Comparison of ENCODE assay signal across 8 cellular contexts in genomic region chr10:80498833-80499671, GRCh38. TPM values are rescaled to one million over a fixed set of nuclear protein-coding genes. Genes with fewer than 3 reads are reported as not detected.
DNase-seq lines count a peak whose midpoint lies in the region; ATAC-seq and TF ChIP-seq lines count a peak whose summit lies in the region.

No MANE protein-coding gene starts in this region.

- H4K91ac ChIP-seq in mesenchymal stem cell (ENCODE audit: low read length): peak overlapping the region; percentile 95

- H3K9me3 Mint-ChIP-seq in CD4-positive, alpha-beta T cell: no peaks in the 10 kb centered on the region

- peaks cover 91% of the 10 kb centered on the region for H3K4me1 ChIP-seq in effector memory CD4-positive, alpha-beta T cell (ENCODE audit: control insufficient read depth, insufficient read depth, low read length, poor library complexity, severe bottlenecking)
- peaks cover 61% of the 10 kb centered on the region for H3K4me1 ChIP-seq in mesenchymal stem cell (ENCODE audit: control insufficient read depth, insufficient read depth, low read depth, low read length)

- no peak overlapping the region for H3K14ac ChIP-seq in mesenchymal stem cell (ENCODE audit: low read length in 2 of 2)

- H3K4me1 Mint-ChIP-seq in CD4-positive, alpha-beta T cell (ENCODE audit: low read depth): peaks cover 100% of the 10 kb centered on the region

- H2BK12ac ChIP-seq in mesenchymal stem cell (ENCODE audit: low read length in 2 of 2): peak overlapping the region; percentile 29 to 92

- WGBS in mesenchymal stem cell: 27% methylated on average over 14 of the region's 14 CpGs

- no peaks in the 10 kb centered on the region for H3K9me3 ChIP-seq in CD4-positive, alpha-beta T cell (ENCODE audit: control insufficient read depth, low read length)
- no peaks in the 10 kb centered on the region for H3K9me3 ChIP-seq in effector memory CD4-positive, alpha-beta T cell (ENCODE audit: control insufficient read depth, low read length)
- H3K9me3 ChIP-seq in mesenchymal stem cell (ENCODE audit: control insufficient read depth, low read length): no peaks in the 10 kb centered on the region

- peak overlapping the region; percentile 66 for H2BK5ac ChIP-seq in mesenchymal stem cell (ENCODE audit: low read depth, low read length, poor library complexity, severe bottlenecking)

- peak overlapping the region; percentile 2 to 85 for H3K4ac ChIP-seq in mesenchymal stem cell (ENCODE audit: low read depth in 1 of 2, low read length in 2 of 2)

- no peaks in the 10 kb centered on the region for H3K79me1 ChIP-seq in mesenchymal stem cell (replicated peaks; ENCODE audit: low read length, poor library complexity, severe bottlenecking)

- no peak overlapping the region for H2AFZ ChIP-seq in mesenchymal stem cell (ENCODE audit: low read depth, low read length)

- POLR2A ChIA-PET in CD4-positive, alpha-beta T cell (lab: Charles Lee): interaction anchor here (1.7 to 12.8 kb wide), 5 partner anchors 10 to 93 kb away, joined by 4 to 302 read pairs (median 11); no protein-coding TSS in a partner anchor

- peak overlapping the region; percentile 78 for H3K27ac Mint-ChIP-seq in CD4-positive, alpha-beta T cell

- H4K8ac ChIP-seq in mesenchymal stem cell (ENCODE audit: low read length): peak overlapping the region; percentile 93

- DNase-seq in CD4-positive, alpha-beta T cell: peak in 5 of 10 experiments; percentile 31 to 58 (median 39)
- DNase-seq in KBM-7 (peak; percentile 79), mesenchymal stem cell (peak; percentile 98), DMS153 treated with DMSO at 0.1 percent for 48 hours (lab: John Stamatoyannopoulos, UW; ENCODE audit: unreplicated experiment) (no peak)
- peak; percentile 35 to 50 for DNase-seq in activated CD4-positive, alpha-beta T cell treated with anti-CD3 and anti-CD28 coated beads, Interleukin-2, amount 50 U/mL, for 4 hours
- peak in 2 of 3 donors; percentile 22 to 34 for DNase-seq in effector memory CD4-positive, alpha-beta T cell
- DNase-seq in stimulated activated CD8-positive, alpha-beta memory T cell treated with anti-CD3 and anti-CD28 coated beads, Interleukin-2, amount 100 ng/mL, for 48 hours (ENCODE audit: low read depth in 2 of 2): peak; percentile 56 to 73

- peak overlapping the region; percentile 14 for H3K4me3 ChIP-seq in effector memory CD4-positive, alpha-beta T cell (ENCODE audit: insufficient read depth, low read depth, low read length, poor library complexity, severe bottlenecking)
- H3K4me3 ChIP-seq in mesenchymal stem cell (ENCODE audit: insufficient read depth in 1 of 2, low read depth in 1 of 2, low read length in 2 of 2): peak overlapping the region in 1 of 2 experiments; percentile 54

- peak overlapping the region; percentile 58 for H2BK15ac ChIP-seq in mesenchymal stem cell (ENCODE audit: low read depth, poor library complexity, severe bottlenecking)

- H3K18ac ChIP-seq in mesenchymal stem cell (ENCODE audit: low read depth in 1 of 2, low read length in 2 of 2): peak overlapping the region; percentile 82 to 89

- no peaks in the 10 kb centered on the region for H3K27me3 ChIP-seq in CD4-positive, alpha-beta T cell (ENCODE audit: control insufficient read depth, insufficient read depth, low read length)
- no peaks in the 10 kb centered on the region for H3K27me3 ChIP-seq in effector memory CD4-positive, alpha-beta T cell (replicated peaks; ENCODE audit: control insufficient read depth, insufficient read depth, low read length, poor library complexity, severe bottlenecking)
- no peaks in the 10 kb centered on the region for H3K27me3 ChIP-seq in mesenchymal stem cell (ENCODE audit: control insufficient read depth in 1 of 2, insufficient read depth in 1 of 2, low read length in 2 of 2)

- H3K27me3 Mint-ChIP-seq in CD4-positive, alpha-beta T cell: no peaks in the 10 kb centered on the region

- peaks cover 78% of the 10 kb centered on the region for H3K36me3 Mint-ChIP-seq in CD4-positive, alpha-beta T cell (ENCODE audit: low read depth)

- peaks cover 20% of the 10 kb centered on the region for H3K36me3 ChIP-seq in effector memory CD4-positive, alpha-beta T cell (ENCODE audit: control insufficient read depth, insufficient read depth, low read length)
- H3K36me3 ChIP-seq in mesenchymal stem cell (ENCODE audit: control insufficient read depth in 1 of 2, insufficient read depth in 2 of 2, low read depth in 1 of 2, low read length in 2 of 2): peaks cover 14 to 30% of the 10 kb centered on the region in 2 experiments

- in situ Hi-C loops in KBM-7 (cut with MboI; ENCODE audit: low pct_unique_long_range_greater_than_20kb, low sequenced_read_pairs): no loop called here

- H3K27ac ChIP-seq in CD4-positive, alpha-beta T cell (ENCODE audit: low read depth, low read length): peak overlapping the region; percentile 54
- H3K27ac ChIP-seq in effector memory CD4-positive, alpha-beta T cell (ENCODE audit: insufficient read depth, low read length, poor library complexity, severe bottlenecking): peak overlapping the region; percentile 73
- H3K27ac ChIP-seq in mesenchymal stem cell (ENCODE audit: low read length, poor library complexity, severe bottlenecking): peak overlapping the region; percentile 81

- CTCF ChIA-PET in CD4-positive, alpha-beta T cell (lab: Charles Lee): interaction anchor here (0.8 to 11.6 kb wide), 4 partner anchors 12 to 54 kb away, joined by 4 to 250 read pairs (median 16); no protein-coding TSS in a partner anchor

- ATAC-seq in CD4-positive, alpha-beta T cell (ENCODE audit: poor library complexity): peak; percentile 30
- no peak for ATAC-seq in GM21515 (IDR thresholded peaks at IDR 0.05; ENCODE audit: unreplicated experiment)

- H3K23ac ChIP-seq in mesenchymal stem cell (ENCODE audit: low read length in 2 of 2): peak overlapping the region; percentile 13 to 63

- H3K4me3 Mint-ChIP-seq in CD4-positive, alpha-beta T cell: peak overlapping the region; percentile 83

- intact Hi-C loops in CD4-positive, alpha-beta T cell (cut with DNase I, micrococcal nuclease): loop anchor here in 1 of 2 experiments (1.0 kb wide), 1 partner anchor 31 kb away; no protein-coding TSS in a partner anchor

- TF ChIP-seq CTCF in CD4-positive, alpha-beta T cell (IDR thresholded peaks at IDR 0.05): no peak

- H3K9ac ChIP-seq in mesenchymal stem cell (ENCODE audit: low read length): peak overlapping the region; percentile 83

- H2AK5ac ChIP-seq in mesenchymal stem cell (ENCODE audit: low read length, severe bottlenecking): peak overlapping the region; percentile 99

- H2BK120ac ChIP-seq in mesenchymal stem cell (ENCODE audit: low read depth, low read length): peak overlapping the region; percentile 82

- no peak overlapping the region for H3K4me2 ChIP-seq in mesenchymal stem cell (ENCODE audit: low read length, poor library complexity, severe bottlenecking)

RNA-seq across cellular contexts. Expression of gene SH2D4B, which starts 38.6 kb away (rescaled TPM):
- total RNA-seq in CD4-positive, alpha-beta T cell: under 1 TPM; 0.16 to 0.31 TPM
- polyA plus RNA-seq in mesenchymal stem cell (2013, experiment 1 of 2): not detected
- 0.01 TPM for polyA plus RNA-seq in mesenchymal stem cell (2013, experiment 2 of 2)

RNA-seq across cellular contexts. Expression of gene TSPAN14, which starts 44.9 kb away (rescaled TPM):
- total RNA-seq in CD4-positive, alpha-beta T cell: 100 to 1,000 TPM; 167 to 168 TPM
- 42.9 TPM for polyA plus RNA-seq in mesenchymal stem cell (2013, experiment 1 of 2)
- polyA plus RNA-seq in mesenchymal stem cell (2013, experiment 2 of 2): 44.5 TPM
